ENCODE assay signal across 2 cellular contexts in the genomic region with DNA sequence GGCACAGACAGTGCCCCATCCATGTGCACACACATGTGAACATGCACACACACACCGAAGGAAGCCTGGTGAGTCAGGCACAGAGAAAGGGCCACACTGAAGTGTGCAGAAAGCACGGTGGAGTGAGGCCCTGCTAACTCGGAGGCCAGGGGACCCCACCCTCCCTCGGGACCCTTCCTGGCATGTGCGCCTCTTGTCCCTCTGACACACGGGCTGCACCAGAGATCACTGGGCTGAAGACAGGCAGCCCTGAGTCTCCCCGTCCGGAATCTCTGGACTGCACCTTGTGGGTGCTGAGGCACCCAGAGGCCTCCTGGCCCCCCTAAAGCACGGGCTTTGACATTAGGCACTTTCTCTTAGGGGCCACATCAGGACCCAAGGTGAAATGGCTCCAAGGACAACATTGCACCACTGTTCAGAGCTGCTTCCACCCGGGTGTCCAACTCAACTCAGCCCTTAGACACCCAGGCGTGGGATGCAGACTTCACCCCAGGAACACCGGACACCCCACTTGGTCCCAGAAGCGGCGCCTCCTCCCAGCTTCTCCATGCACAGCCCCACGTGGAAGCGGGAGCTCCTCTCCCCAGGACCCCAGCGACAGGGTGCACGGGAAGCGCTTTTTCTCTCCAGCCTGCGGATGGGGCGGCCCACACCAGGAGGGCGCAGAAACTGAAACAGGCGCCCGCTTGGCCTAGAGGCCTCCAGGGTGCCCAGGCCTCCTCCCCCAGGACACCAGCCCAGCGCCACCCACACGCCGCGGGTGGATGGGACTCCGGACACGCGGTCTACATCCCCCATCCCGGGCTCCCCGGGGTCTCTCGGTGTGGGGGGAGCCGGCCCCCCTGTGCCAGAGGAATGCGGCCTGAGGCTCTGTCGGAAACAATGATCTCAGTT.
TF ChIP-seq lines count a peak whose summit lies in the region.

No MANE protein-coding gene starts in this region.

TF ChIP-seq in GM23338, 12 proteins besides CTCF, POLR2A, EP300 and RAD21 (continues in another document):
- no peak for TF ChIP-seq POLR2AphosphoS5 (IDR thresholded peaks at IDR 0.05; ENCODE audit: low read depth)
- no peak for TF ChIP-seq JUNB (IDR thresholded peaks at IDR 0.05; ENCODE audit: unreplicated experiment)
- no peak for TF ChIP-seq STAT1 (IDR thresholded peaks at IDR 0.05; ENCODE audit: unreplicated experiment)
- no peak for TF ChIP-seq CREB1 (CRISPR knock-in tag; IDR thresholded peaks at IDR 0.05; ENCODE audit: low read depth)
- TF ChIP-seq NANOG (IDR thresholded peaks at IDR 0.05; ENCODE audit: borderline replicate concordance) = no peak
- TF ChIP-seq EZH2phosphoT487 (IDR thresholded peaks at IDR 0.05; ENCODE audit: unreplicated experiment) = no peak
- TF ChIP-seq, protein P1, sequence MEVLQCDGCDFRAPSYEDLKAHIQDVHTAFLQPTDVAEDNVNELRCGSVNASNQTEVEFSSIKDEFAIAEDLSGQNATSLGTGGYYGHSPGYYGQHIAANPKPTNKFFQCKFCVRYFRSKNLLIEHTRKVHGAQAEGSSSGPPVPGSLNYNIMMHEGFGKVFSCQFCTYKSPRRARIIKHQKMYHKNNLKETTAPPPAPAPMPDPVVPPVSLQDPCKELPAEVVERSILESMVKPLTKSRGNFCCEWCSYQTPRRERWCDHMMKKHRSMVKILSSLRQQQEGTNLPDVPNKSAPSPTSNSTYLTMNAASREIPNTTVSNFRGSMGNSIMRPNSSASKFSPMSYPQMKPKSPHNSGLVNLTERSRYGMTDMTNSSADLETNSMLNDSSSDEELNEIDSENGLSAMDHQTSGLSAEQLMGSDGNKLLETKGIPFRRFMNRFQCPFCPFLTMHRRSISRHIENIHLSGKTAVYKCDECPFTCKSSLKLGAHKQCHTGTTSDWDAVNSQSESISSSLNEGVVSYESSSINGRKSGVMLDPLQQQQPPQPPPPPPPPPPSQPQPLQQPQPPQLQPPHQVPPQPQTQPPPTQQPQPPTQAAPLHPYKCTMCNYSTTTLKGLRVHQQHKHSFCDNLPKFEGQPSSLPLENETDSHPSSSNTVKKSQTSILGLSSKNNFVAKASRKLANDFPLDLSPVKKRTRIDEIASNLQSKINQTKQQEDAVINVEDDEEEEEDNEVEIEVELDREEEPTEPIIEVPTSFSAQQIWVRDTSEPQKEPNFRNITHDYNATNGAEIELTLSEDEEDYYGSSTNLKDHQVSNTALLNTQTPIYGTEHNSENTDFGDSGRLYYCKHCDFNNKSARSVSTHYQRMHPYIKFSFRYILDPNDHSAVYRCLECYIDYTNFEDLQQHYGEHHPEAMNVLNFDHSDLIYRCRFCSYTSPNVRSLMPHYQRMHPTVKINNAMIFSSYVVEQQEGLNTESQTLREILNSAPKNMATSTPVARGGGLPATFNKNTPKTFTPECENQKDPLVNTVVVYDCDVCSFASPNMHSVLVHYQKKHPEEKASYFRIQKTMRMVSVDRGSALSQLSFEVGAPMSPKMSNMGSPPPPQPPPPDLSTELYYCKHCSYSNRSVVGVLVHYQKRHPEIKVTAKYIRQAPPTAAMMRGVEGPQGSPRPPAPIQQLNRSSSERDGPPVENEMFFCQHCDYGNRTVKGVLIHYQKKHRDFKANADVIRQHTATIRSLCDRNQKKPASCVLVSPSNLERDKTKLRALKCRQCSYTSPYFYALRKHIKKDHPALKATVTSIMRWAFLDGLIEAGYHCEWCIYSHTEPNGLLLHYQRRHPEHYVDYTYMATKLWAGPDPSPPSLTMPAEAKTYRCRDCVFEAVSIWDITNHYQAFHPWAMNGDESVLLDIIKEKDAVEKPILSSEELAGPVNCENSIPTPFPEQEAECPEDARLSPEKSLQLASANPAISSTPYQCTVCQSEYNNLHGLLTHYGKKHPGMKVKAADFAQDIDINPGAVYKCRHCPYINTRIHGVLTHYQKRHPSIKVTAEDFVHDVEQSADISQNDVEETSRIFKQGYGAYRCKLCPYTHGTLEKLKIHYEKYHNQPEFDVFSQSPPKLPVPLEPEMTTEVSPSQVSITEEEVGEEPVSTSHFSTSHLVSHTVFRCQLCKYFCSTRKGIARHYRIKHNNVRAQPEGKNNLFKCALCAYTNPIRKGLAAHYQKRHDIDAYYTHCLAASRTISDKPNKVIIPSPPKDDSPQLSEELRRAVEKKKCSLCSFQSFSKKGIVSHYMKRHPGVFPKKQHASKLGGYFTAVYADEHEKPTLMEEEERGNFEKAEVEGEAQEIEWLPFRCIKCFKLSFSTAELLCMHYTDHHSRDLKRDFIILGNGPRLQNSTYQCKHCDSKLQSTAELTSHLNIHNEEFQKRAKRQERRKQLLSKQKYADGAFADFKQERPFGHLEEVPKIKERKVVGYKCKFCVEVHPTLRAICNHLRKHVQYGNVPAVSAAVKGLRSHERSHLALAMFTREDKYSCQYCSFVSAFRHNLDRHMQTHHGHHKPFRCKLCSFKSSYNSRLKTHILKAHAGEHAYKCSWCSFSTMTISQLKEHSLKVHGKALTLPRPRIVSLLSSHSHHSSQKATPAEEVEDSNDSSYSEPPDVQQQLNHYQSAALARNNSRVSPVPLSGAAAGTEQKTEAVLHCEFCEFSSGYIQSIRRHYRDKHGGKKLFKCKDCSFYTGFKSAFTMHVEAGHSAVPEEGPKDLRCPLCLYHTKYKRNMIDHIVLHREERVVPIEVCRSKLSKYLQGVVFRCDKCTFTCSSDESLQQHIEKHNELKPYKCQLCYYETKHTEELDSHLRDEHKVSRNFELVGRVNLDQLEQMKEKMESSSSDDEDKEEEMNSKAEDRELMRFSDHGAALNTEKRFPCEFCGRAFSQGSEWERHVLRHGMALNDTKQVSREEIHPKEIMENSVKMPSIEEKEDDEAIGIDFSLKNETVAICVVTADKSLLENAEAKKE (CRISPR knock-in tag; IDR thresholded peaks at IDR 0.05) = no peak
- TF ChIP-seq ZNF331 (CRISPR knock-in tag; IDR thresholded peaks at IDR 0.05; ENCODE audit: low read depth) = no peak
- TF ChIP-seq, protein P2, sequence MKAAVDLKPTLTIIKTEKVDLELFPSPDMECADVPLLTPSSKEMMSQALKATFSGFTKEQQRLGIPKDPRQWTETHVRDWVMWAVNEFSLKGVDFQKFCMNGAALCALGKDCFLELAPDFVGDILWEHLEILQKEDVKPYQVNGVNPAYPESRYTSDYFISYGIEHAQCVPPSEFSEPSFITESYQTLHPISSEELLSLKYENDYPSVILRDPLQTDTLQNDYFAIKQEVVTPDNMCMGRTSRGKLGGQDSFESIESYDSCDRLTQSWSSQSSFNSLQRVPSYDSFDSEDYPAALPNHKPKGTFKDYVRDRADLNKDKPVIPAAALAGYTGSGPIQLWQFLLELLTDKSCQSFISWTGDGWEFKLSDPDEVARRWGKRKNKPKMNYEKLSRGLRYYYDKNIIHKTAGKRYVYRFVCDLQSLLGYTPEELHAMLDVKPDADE (IDR thresholded peaks at IDR 0.05) = no peak
- TF ChIP-seq ZNF114 (CRISPR knock-in tag; IDR thresholded peaks at IDR 0.05) = no peak

TF ChIP-seq in H1, 55 proteins besides CTCF, POLR2A, EP300 and RAD21:
- TF ChIP-seq HDAC2 (IDR thresholded peaks at IDR 0.05; ENCODE audit: borderline replicate concordance in 1 of 2, low read depth in 2 of 2, low read length in 2 of 2) (no peak), JUN (IDR thresholded peaks at IDR 0.05; ENCODE audit: low read depth, low read length) (no peak), RNF2 (IDR thresholded peaks at IDR 0.05; ENCODE audit: borderline replicate concordance, low read depth, low read length, missing control alignments, poor library complexity, severe bottlenecking) (no peak)
- TF ChIP-seq, protein P3, sequence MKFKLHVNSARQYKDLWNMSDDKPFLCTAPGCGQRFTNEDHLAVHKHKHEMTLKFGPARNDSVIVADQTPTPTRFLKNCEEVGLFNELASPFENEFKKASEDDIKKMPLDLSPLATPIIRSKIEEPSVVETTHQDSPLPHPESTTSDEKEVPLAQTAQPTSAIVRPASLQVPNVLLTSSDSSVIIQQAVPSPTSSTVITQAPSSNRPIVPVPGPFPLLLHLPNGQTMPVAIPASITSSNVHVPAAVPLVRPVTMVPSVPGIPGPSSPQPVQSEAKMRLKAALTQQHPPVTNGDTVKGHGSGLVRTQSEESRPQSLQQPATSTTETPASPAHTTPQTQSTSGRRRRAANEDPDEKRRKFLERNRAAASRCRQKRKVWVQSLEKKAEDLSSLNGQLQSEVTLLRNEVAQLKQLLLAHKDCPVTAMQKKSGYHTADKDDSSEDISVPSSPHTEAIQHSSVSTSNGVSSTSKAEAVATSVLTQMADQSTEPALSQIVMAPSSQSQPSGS (IDR thresholded peaks at IDR 0.05; ENCODE audit: low read length) = no peak
